3 cellular contexts compared by ENCODE assay signal in the genomic region with DNA sequence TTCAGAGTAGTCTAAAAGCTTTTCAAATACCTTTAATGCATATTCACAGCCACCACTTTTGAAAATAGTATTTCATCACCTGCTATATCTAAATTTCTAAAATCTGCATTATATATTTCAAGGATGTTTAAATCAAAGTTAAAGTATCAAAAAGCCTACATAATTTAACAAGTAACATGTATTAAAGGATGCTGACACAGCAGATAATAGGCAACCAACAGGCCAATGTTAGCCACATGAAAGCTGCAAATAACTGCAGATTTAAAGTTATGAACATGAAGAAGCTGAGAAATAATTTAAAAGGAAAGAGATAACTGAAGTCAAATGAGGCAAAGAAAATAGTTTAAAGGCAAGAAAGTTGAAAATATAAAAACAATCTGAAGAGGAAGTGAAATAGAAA.
A peak's percentile ranks its signal among the peaks of the same experiment; 100 is the strongest.
TF ChIP-seq lines count a peak whose summit lies in the region.

No MANE protein-coding gene starts in this region.

TF ChIP-seq in HepG2, 621 proteins besides CTCF, POLR2A, EP300 and RAD21:
- TF ChIP-seq MAFK (conservative IDR thresholded peaks at IDR 0.05 in 1 of 2, IDR thresholded peaks at IDR 0.05 in 1 of 2; ENCODE audit: low read length in 2 of 2) (peak; percentile 92 to 96), MAFF (IDR thresholded peaks at IDR 0.05; ENCODE audit: low read depth, low read length) (peak; percentile 90), HNRNPK (IDR thresholded peaks at IDR 0.05; ENCODE audit: low read depth, low read length, poor library complexity, severe bottlenecking) (no peak)

TF ChIP-seq in A549, 52 proteins besides CTCF, POLR2A, EP300 and RAD21:
- peak; percentile 93 for TF ChIP-seq MAFK (IDR thresholded peaks at IDR 0.05; ENCODE audit: partially characterized antibody)
- no peak for TF ChIP-seq TFCP2L1 (CRISPR knock-in tag; IDR thresholded peaks at IDR 0.05)

TF ChIP-seq in IMR-90, 13 proteins besides CTCF, POLR2A, EP300 and RAD21:
- peak; percentile 93 for TF ChIP-seq MAFK (IDR thresholded peaks at IDR 0.05; ENCODE audit: low read depth, low read length)
- no peak for TF ChIP-seq NFE2L2 (IDR thresholded peaks at IDR 0.05; ENCODE audit: low read depth, low read length)
